In the genomic region with DNA sequence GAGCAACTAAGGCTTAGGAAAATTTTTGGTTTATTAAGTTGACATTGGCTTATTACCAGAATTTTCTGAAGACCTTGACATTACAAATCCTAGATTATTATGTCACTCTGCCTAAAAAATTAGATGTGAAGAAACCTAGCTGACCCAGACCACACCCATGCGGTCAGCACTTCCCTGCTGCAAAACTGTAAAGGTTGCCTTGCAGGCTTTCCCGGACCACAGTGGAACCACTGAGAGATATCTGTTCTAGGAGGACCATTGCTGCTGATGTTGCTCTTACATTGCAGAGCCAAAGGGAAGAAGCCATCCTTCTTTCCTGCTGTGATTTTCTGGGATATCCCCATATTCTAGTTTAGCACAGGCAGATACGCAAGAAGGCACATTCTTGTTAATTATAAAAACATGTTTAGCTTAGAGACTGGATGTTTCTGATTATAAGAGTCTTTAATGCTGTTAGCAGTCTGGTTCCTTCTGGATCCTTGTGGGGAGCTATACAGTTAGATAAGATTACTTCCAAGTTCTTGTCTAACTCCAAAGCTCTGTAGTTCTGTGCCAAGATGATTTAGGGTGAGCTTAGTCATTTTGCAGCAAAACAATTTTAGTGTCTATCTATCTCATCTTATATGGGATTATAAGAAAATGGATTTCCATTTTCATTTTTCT, we compare ENCODE assay signal across 13 cellular contexts.
"Had no signal": no experiment of that assay in that cellular context is flagged by ENCODE, and none has a peak within 500 bp of the region (broad histone marks: within the 10 kb centered on the region; RNA-seq: fewer than 3 reads in every experiment).

No MANE protein-coding gene starts in this region.

- H3K9me3 Mint-ChIP-seq: neural progenitor cell; T-helper 1 cell treated with Interleukin-12 subunit alpha and Interleukin-12 subunit beta and Interleukin-4 antibody, amounts not matched to agents 30 μg/mL and 1 μg/mL, for 36 hours had no signal

- H3K36me3 Mint-ChIP-seq: neural progenitor cell had no signal

- H3K9ac ChIP-seq: neural progenitor cell had no signal

- H3K4me1 ChIP-seq: neural progenitor cell, upper lobe of left lung had no signal

- H3K27ac ChIP-seq: neural progenitor cell, ovary, upper lobe of left lung had no signal

- H3K36me3 ChIP-seq: neural progenitor cell, ovary had no signal

- H3K27me3 ChIP-seq: neural progenitor cell, ovary, upper lobe of left lung had no signal

- H3K4me3 Mint-ChIP-seq: neural progenitor cell; T-helper 1 cell treated with Interleukin-12 subunit alpha and Interleukin-12 subunit beta and Interleukin-4 antibody, amounts not matched to agents 30 μg/mL and 1 μg/mL, for 36 hours had no signal

- H3K4me1 Mint-ChIP-seq: neural progenitor cell had no signal

- DNase-seq: activated CD4-positive, alpha-beta T cell treated with anti-CD3 and anti-CD28 coated beads, Interleukin-2, amount 50 U/mL, for 1 hour; activated CD4-positive, CD25-positive, alpha-beta regulatory T cell; activated naive CD4-positive, alpha-beta T cell treated with anti-CD3 and anti-CD28 coated beads, Interleukin-2, amount 50 U/mL, for 16 hours; activated T-cell treated with anti-CD3 and anti-CD28 coated beads for 4 hours; hippocampal formation; midbrain; stimulated activated CD4-positive, alpha-beta T cell treated with anti-CD3 and anti-CD28 coated beads, Interleukin-12 subunit alpha, Interleukin-12 subunit beta, amount 100 ng/mL, for 4 hours; stimulated activated naive CD4-positive, alpha-beta T cell; upper lobe of left lung had no signal

- H3K4me3 ChIP-seq: lung, neural progenitor cell, ovary, upper lobe of left lung had no signal

- H3K9me3 ChIP-seq: ovary, upper lobe of left lung had no signal
